9 cellular contexts compared by ENCODE assay signal in genomic region chr10:84140036-84140379, GRCh38. TPM values are rescaled to one million over a fixed set of nuclear protein-coding genes. Genes with fewer than 3 reads are reported as not detected.
A peak's percentile ranks its signal among the peaks of the same experiment; 100 is the strongest.
DNase-seq lines count a peak whose midpoint lies in the region; ATAC-seq and TF ChIP-seq lines count a peak whose summit lies in the region.
"Had no signal": no experiment of that assay in that cellular context is flagged by ENCODE, and none has a peak within 500 bp of the region (broad histone marks: within the 10 kb centered on the region; RNA-seq: fewer than 3 reads in every experiment).

No MANE protein-coding gene starts in this region.

- peak overlapping the region; percentile 85 for H3K4me3 ChIP-seq in CD8-positive, alpha-beta T cell (ENCODE audit: low read depth, low read length)
- peak overlapping the region; percentile 90 to 99 (median 94) for H3K4me3 ChIP-seq in gastrocnemius medialis

- no peak for TF ChIP-seq CTCF in CD8-positive, alpha-beta T cell (IDR thresholded peaks at IDR 0.05)
- no peak for TF ChIP-seq CTCF in gastrocnemius medialis (IDR thresholded peaks at IDR 0.05 in 4 of 5, conservative IDR thresholded peaks at IDR 0.05 in 1 of 5)

- peak overlapping the region; percentile 99 for H3K27ac ChIP-seq in CD8-positive, alpha-beta T cell (ENCODE audit: low read depth, low read length)
- peak overlapping the region; percentile 96 to 99 (median 97) for H3K27ac ChIP-seq in gastrocnemius medialis

- no peak for DNase-seq in CD8-positive, alpha-beta T cell
- DNase-seq in left cardiac atrium, result peak; percentile 26
- peak; percentile 35 to 68 for DNase-seq in gastrocnemius medialis
- DNase-seq in GDM1 (lab: John Stamatoyannopoulos, UW), result no peak
- DNase-seq in NCI-H446 (lab: John Stamatoyannopoulos, UW), result no peak

- no peaks in the 10 kb centered on the region for H3K27me3 ChIP-seq in CD8-positive, alpha-beta T cell (ENCODE audit: insufficient read depth, low read length)
- H3K27me3 ChIP-seq in gastrocnemius medialis, result no peaks in the 10 kb centered on the region

- H3K4me1 ChIP-seq in CD8-positive, alpha-beta T cell (ENCODE audit: insufficient read depth, low read length), result peaks cover 20% of the 10 kb centered on the region
- peaks cover 21 to 22% of the 10 kb centered on the region in 2 donors for H3K4me1 ChIP-seq in gastrocnemius medialis

- intact Hi-C loops in CD8-positive, alpha-beta T cell (cut with DNase I, micrococcal nuclease), result loop anchor here in 1 of 2 experiments (2.0 kb wide), 1 partner anchor 55 kb away; the partner anchor contains the start of gene CDHR1
- intact Hi-C loops in left cardiac atrium (cut with DNase I), result no loop called here
- intact Hi-C loops in gastrocnemius medialis (cut with DNase I; ENCODE audit: low total_unique reads), result no loop called here

- no peaks in the 10 kb centered on the region for H3K27me3 Mint-ChIP-seq in CD8-positive, alpha-beta T cell (ENCODE audit: low read depth)
- H3K27me3 Mint-ChIP-seq in activated naive CD4-positive, alpha-beta T cell treated with anti-CD3 and anti-CD28 coated beads, Interleukin-2, amount 50 U/mL, for 24 hours, result no peaks in the 10 kb centered on the region

- peak overlapping the region; percentile 99 for H3K27ac Mint-ChIP-seq in CD8-positive, alpha-beta T cell
- peak overlapping the region; percentile 100 for H3K27ac Mint-ChIP-seq in activated naive CD4-positive, alpha-beta T cell treated with anti-CD3 and anti-CD28 coated beads, Interleukin-2, amount 50 U/mL, for 24 hours

- ATAC-seq in CD8-positive, alpha-beta T cell, result no peak
- ATAC-seq in HG03175 (IDR thresholded peaks at IDR 0.05; ENCODE audit: unreplicated experiment) (peak; percentile 0), left cardiac atrium (peak; percentile 6 to 28), gastrocnemius medialis (peak; percentile 53 to 65), HG02973 (IDR thresholded peaks at IDR 0.05; ENCODE audit: unreplicated experiment) (no peak)

- in situ Hi-C loops in gastrocnemius medialis (cut with MboI; ENCODE audit: low sequenced_read_pairs in 4 of 4), result loop anchor here in 2 of 4 donors (10.0 to 25.0 kb wide), 2 partner anchors 195 to 197 kb away; partner anchors contain the start of gene CCSER2 (in 1 of the 2)

- peaks cover 25% of the 10 kb centered on the region for H3K36me3 ChIP-seq in CD8-positive, alpha-beta T cell (ENCODE audit: insufficient read depth, low read length)
- H3K36me3 ChIP-seq in gastrocnemius medialis, result peaks cover 5 to 36% of the 10 kb centered on the region in 2 donors

- H3K9me3 Mint-ChIP-seq in CD8-positive, alpha-beta T cell, result no peaks in the 10 kb centered on the region
- no peaks in the 10 kb centered on the region for H3K9me3 Mint-ChIP-seq in activated naive CD4-positive, alpha-beta T cell treated with anti-CD3 and anti-CD28 coated beads, Interleukin-2, amount 50 U/mL, for 24 hours

- peaks cover 48% of the 10 kb centered on the region for H3K36me3 Mint-ChIP-seq in CD8-positive, alpha-beta T cell
- peaks cover 14% of the 10 kb centered on the region for H3K36me3 Mint-ChIP-seq in activated naive CD4-positive, alpha-beta T cell treated with anti-CD3 and anti-CD28 coated beads, Interleukin-2, amount 50 U/mL, for 24 hours

- H3K4me1 Mint-ChIP-seq in CD8-positive, alpha-beta T cell (ENCODE audit: low read depth), result peaks cover 35% of the 10 kb centered on the region
- H3K4me1 Mint-ChIP-seq in activated naive CD4-positive, alpha-beta T cell treated with anti-CD3 and anti-CD28 coated beads, Interleukin-2, amount 50 U/mL, for 24 hours, result peaks cover 43% of the 10 kb centered on the region

- TF ChIP-seq POLR2A in gastrocnemius medialis (IDR thresholded peaks at IDR 0.05), result no peak

- POLR2A ChIA-PET in CD8-positive, alpha-beta T cell (lab: Charles Lee), result interaction anchor here (0.6 to 3.2 kb wide), 4 partner anchors 16 to 51 kb away, joined by 4 to 17 read pairs (median 5); no protein-coding TSS in a partner anchor

- CTCF ChIA-PET in CD8-positive, alpha-beta T cell (lab: Charles Lee), result interaction anchor here (1.5 to 21.6 kb wide), 3 partner anchors 8 to 127 kb away, joined by 3 to 372 read pairs (median 18); no protein-coding TSS in a partner anchor

- no peaks in the 10 kb centered on the region for H3K9me3 ChIP-seq in CD8-positive, alpha-beta T cell (ENCODE audit: low read length)
- H3K9me3 ChIP-seq in gastrocnemius medialis, result no peaks in the 10 kb centered on the region

- peak overlapping the region; percentile 97 for H3K4me3 Mint-ChIP-seq in CD8-positive, alpha-beta T cell
- H3K4me3 Mint-ChIP-seq in activated naive CD4-positive, alpha-beta T cell treated with anti-CD3 and anti-CD28 coated beads, Interleukin-2, amount 50 U/mL, for 24 hours, result peak overlapping the region; percentile 95

RNA-seq across cellular contexts. Expression of gene GHITM, which starts 0.7 kb away (rescaled TPM):
- total RNA-seq in CD8-positive, alpha-beta T cell, result 10 to 100 TPM; 72.3 to 76.3 TPM
- total RNA-seq in left cardiac atrium (100 to 1,000 TPM; 259 to 306 TPM), gastrocnemius medialis (100 to 1,000 TPM; 307 to 444 (median 358) TPM)

RNA-seq across cellular contexts. Expression of gene GPR15LG, which starts 33.6 kb away (rescaled TPM):
- total RNA-seq in CD8-positive, alpha-beta T cell, result not detected
- not detected for total RNA-seq in left cardiac atrium
- under 1 TPM in 1 of 4 donors, not detected in 3; 0.92 TPM for total RNA-seq in gastrocnemius medialis
- total RNA-seq: subcutaneous adipose tissue had no signal

RNA-seq across cellular contexts. Expression of gene CDHR1, which starts 54.3 kb away (rescaled TPM):
- 1 to 10 TPM; 1.5 to 1.7 TPM for total RNA-seq in CD8-positive, alpha-beta T cell
- total RNA-seq in left cardiac atrium, result 1 to 10 TPM in 1 of 2 donors, under 1 TPM in 1; 0.68 to 1.2 TPM
- total RNA-seq in gastrocnemius medialis, result under 1 TPM in 1 of 4 donors, not detected in 3; 0.27 TPM

Comparison
In these comparisons a context has a peak if more than half of its experiments do, and no peak if none do; other contexts are left out.
1. ATAC-seq: peak in HG03175 (single experiment), left cardiac atrium (2 of 2) and gastrocnemius medialis (2 of 2); none in CD8-positive, alpha-beta T cell (single experiment) and HG02973 (single experiment).
2. DNase-seq: peak in left cardiac atrium (single experiment) and gastrocnemius medialis (2 of 2); none in CD8-positive, alpha-beta T cell (0 of 7), GDM1 (single experiment) and NCI-H446 (0 of 2).